Comparison of ENCODE assay signal across 1 cellular context in the genomic region with DNA sequence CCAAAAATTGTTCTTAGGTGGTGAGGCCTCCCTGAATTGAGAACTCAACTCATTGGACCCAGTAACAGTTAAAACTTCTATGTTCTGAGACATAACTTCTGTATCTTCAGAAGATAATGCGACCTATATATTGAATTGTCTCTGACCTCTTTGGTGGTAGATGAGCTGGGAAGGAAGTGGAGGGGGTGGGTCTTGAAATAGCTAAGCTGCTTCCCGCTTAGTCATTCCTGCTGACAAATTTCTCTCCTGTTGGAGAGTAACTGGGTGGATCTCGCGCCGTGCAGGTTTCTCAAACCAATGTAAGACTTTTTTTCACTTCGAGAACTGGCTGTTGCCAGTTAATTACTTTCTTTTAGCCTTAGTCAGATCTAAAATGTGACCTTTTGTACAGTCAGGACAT.
A peak's percentile ranks its signal among the peaks of the same experiment; 100 is the strongest.
TF ChIP-seq lines count a peak whose summit lies in the region.

No MANE protein-coding gene starts in this region.

TF ChIP-seq in K562, 482 proteins besides CTCF, POLR2A, EP300 and RAD21 (continued from another document and continues in another):
- TF ChIP-seq GATAD2A (IDR thresholded peaks at IDR 0.05) (0 out of 2 replicates have a peak, but pooled peaks have one; percentile 40), ZNF766 (CRISPR knock-in tag; conservative IDR thresholded peaks at IDR 0.05) (peak; percentile 74; the same call in 1 of the 2 replicates), SMARCE1 (IDR thresholded peaks at IDR 0.05) (peak; percentile 70), MTF1 (CRISPR knock-in tag; IDR thresholded peaks at IDR 0.05; ENCODE audit: borderline replicate concordance) (no peak), HDAC3 (IDR thresholded peaks at IDR 0.05; ENCODE audit: borderline replicate concordance, partially characterized antibody) (peak; percentile 72), CEBPB (tag; IDR thresholded peaks at IDR 0.05) (no peak), BDP1 (IDR thresholded peaks at IDR 0.05; ENCODE audit: insufficient read depth, insufficient read length) (no peak), JUND (IDR thresholded peaks at IDR 0.05; ENCODE audit: borderline replicate concordance, low read depth, low read length) (peak; percentile 82), JUND (tag; IDR thresholded peaks at IDR 0.05; ENCODE audit: borderline replicate concordance, low read depth, low read length) (no peak; the same call in 2 of the 3 replicates), MAFF (IDR thresholded peaks at IDR 0.05; ENCODE audit: low read length) (peak; percentile 81), PYGO2 (tag; IDR thresholded peaks at IDR 0.05) (no peak), NCOR1 (IDR thresholded peaks at IDR 0.05) (peak; percentile 41; the same call in 1 of the 2 replicates), COPS2 (conservative IDR thresholded peaks at IDR 0.05) (no peak), POLR2AphosphoS5 (IDR thresholded peaks at IDR 0.05; ENCODE audit: control insufficient read depth, insufficient read depth, low read depth, low read length) (0 out of 2 replicates have a peak, but pooled peaks have one; percentile 27), ILF3 (IDR thresholded peaks at IDR 0.05; ENCODE audit: borderline replicate concordance) (no peak), MEF2A (IDR thresholded peaks at IDR 0.05; ENCODE audit: control insufficient read depth, low read depth, low read length) (0 out of 2 replicates have a peak, but pooled peaks have one; percentile 55), NRF1 (conservative IDR thresholded peaks at IDR 0.05 in 1 of 2, IDR thresholded peaks at IDR 0.05 in 1 of 2) (peak in 1 of 2 experiments; percentile 24; a peak in 1 of 4 replicates), ZC3H8 (IDR thresholded peaks at IDR 0.05) (no peak), ZNF311 (CRISPR knock-in tag; IDR thresholded peaks at IDR 0.05) (no peak), RFX7 (CRISPR knock-in tag; IDR thresholded peaks at IDR 0.05) (no peak), KDM5B (IDR thresholded peaks at IDR 0.05; ENCODE audit: insufficient replicate concordance, low read depth, low read length) (no peak), NR1H2 (CRISPR knock-in tag; IDR thresholded peaks at IDR 0.05) (no peak), ARNT (IDR thresholded peaks at IDR 0.05) (0 out of 4 replicates have a peak, but pooled peaks of 1 of the 2 experiments have one; percentile 20), GTF2E2 (tag; IDR thresholded peaks at IDR 0.05) (no peak), MAFK (IDR thresholded peaks at IDR 0.05; ENCODE audit: low read length) (peak; percentile 78), SIN3A (IDR thresholded peaks at IDR 0.05; ENCODE audit: borderline replicate concordance in 2 of 2, control insufficient read depth in 1 of 2, low read depth in 2 of 2, low read length in 2 of 2) (no peak), WHSC1 (IDR thresholded peaks at IDR 0.05; ENCODE audit: low read length) (no peak), HNRNPUL1 (IDR thresholded peaks at IDR 0.05; ENCODE audit: low read length) (no peak), NEUROD1 (IDR thresholded peaks at IDR 0.05; ENCODE audit: borderline replicate concordance, low read depth, low read length, partially characterized antibody) (peak; percentile 34), SMAD4 (CRISPR knock-in tag; conservative IDR thresholded peaks at IDR 0.05) (peak; percentile 41; the same call in 1 of the 2 replicates), RCOR1 (IDR thresholded peaks at IDR 0.05; ENCODE audit: borderline replicate concordance in 1 of 2, low read depth in 2 of 2, low read length in 2 of 2) (peak in 1 of 2 experiments; percentile 73; a peak in 2 of 4 replicates), EHMT2 (IDR thresholded peaks at IDR 0.05) (peak; percentile 55; the same call in 1 of the 2 replicates), ZNF197 (CRISPR knock-in tag; IDR thresholded peaks at IDR 0.05; ENCODE audit: low read depth) (no peak), CHD1 (IDR thresholded peaks at IDR 0.05; ENCODE audit: low read length) (no peak), CTBP1 (IDR thresholded peaks at IDR 0.05; ENCODE audit: borderline replicate concordance) (0 out of 2 replicates have a peak, but pooled peaks have one; percentile 11), MECOM (CRISPR knock-in tag; IDR thresholded peaks at IDR 0.05) (0 out of 2 replicates have a peak, but pooled peaks have one; percentile 14), ZNF282 (CRISPR knock-in tag; IDR thresholded peaks at IDR 0.05) (no peak), ZNF668 (CRISPR knock-in tag; IDR thresholded peaks at IDR 0.05) (no peak), C11orf30 (IDR thresholded peaks at IDR 0.05; ENCODE audit: low read depth) (peak; percentile 91), ZNF165 (CRISPR knock-in tag; IDR thresholded peaks at IDR 0.05; ENCODE audit: borderline replicate concordance) (no peak), GABPA (tag; conservative IDR thresholded peaks at IDR 0.05; ENCODE audit: low read depth) (peak; percentile 63), ZNF316 (IDR thresholded peaks at IDR 0.05) (peak; percentile 93), NR2C2 (CRISPR knock-in tag; IDR thresholded peaks at IDR 0.05) (no peak), NR2C2 (tag; IDR thresholded peaks at IDR 0.05) (peak; percentile 56; the same call in 1 of the 2 replicates), HDAC2 (IDR thresholded peaks at IDR 0.05) (no peak)
- TF ChIP-seq, protein P1, sequence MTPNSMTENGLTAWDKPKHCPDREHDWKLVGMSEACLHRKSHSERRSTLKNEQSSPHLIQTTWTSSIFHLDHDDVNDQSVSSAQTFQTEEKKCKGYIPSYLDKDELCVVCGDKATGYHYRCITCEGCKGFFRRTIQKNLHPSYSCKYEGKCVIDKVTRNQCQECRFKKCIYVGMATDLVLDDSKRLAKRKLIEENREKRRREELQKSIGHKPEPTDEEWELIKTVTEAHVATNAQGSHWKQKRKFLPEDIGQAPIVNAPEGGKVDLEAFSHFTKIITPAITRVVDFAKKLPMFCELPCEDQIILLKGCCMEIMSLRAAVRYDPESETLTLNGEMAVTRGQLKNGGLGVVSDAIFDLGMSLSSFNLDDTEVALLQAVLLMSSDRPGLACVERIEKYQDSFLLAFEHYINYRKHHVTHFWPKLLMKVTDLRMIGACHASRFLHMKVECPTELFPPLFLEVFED (CRISPR knock-in tag; conservative IDR thresholded peaks at IDR 0.05): 0 out of 2 replicates have a peak, but pooled peaks have one; percentile 49
- TF ChIP-seq, protein P2, sequence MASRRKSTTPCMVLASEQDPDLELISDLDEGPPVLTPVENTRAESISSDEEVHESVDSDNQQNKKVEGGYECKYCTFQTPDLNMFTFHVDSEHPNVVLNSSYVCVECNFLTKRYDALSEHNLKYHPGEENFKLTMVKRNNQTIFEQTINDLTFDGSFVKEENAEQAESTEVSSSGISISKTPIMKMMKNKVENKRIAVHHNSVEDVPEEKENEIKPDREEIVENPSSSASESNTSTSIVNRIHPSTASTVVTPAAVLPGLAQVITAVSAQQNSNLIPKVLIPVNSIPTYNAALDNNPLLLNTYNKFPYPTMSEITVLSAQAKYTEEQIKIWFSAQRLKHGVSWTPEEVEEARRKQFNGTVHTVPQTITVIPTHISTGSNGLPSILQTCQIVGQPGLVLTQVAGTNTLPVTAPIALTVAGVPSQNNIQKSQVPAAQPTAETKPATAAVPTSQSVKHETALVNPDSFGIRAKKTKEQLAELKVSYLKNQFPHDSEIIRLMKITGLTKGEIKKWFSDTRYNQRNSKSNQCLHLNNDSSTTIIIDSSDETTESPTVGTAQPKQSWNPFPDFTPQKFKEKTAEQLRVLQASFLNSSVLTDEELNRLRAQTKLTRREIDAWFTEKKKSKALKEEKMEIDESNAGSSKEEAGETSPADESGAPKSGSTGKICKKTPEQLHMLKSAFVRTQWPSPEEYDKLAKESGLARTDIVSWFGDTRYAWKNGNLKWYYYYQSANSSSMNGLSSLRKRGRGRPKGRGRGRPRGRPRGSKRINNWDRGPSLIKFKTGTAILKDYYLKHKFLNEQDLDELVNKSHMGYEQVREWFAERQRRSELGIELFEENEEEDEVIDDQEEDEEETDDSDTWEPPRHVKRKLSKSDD (conservative IDR thresholded peaks at IDR 0.05; ENCODE audit: low read length): no peak
- TF ChIP-seq, protein P3, sequence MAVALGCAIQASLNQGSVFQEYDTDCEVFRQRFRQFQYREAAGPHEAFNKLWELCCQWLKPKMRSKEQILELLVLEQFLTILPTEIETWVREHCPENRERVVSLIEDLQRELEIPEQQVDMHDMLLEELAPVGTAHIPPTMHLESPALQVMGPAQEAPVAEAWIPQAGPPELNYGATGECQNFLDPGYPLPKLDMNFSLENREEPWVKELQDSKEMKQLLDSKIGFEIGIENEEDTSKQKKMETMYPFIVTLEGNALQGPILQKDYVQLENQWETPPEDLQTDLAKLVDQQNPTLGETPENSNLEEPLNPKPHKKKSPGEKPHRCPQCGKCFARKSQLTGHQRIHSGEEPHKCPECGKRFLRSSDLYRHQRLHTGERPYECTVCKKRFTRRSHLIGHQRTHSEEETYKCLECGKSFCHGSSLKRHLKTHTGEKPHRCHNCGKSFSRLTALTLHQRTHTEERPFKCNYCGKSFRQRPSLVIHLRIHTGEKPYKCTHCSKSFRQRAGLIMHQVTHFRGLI (CRISPR knock-in tag; IDR thresholded peaks at IDR 0.05): no peak
- TF ChIP-seq, protein P4, sequence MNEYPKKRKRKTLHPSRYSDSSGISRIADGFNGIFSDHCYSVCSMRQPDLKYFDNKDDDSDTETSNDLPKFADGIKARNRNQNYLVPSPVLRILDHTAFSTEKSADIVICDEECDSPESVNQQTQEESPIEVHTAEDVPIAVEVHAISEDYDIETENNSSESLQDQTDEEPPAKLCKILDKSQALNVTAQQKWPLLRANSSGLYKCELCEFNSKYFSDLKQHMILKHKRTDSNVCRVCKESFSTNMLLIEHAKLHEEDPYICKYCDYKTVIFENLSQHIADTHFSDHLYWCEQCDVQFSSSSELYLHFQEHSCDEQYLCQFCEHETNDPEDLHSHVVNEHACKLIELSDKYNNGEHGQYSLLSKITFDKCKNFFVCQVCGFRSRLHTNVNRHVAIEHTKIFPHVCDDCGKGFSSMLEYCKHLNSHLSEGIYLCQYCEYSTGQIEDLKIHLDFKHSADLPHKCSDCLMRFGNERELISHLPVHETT (CRISPR knock-in tag; conservative IDR thresholded peaks at IDR 0.05 in 1 of 2, IDR thresholded peaks at IDR 0.05 in 1 of 2): peak in 1 of 2 experiments; percentile 11; a peak in 1 of 4 replicates
- TF ChIP-seq, protein P5, sequence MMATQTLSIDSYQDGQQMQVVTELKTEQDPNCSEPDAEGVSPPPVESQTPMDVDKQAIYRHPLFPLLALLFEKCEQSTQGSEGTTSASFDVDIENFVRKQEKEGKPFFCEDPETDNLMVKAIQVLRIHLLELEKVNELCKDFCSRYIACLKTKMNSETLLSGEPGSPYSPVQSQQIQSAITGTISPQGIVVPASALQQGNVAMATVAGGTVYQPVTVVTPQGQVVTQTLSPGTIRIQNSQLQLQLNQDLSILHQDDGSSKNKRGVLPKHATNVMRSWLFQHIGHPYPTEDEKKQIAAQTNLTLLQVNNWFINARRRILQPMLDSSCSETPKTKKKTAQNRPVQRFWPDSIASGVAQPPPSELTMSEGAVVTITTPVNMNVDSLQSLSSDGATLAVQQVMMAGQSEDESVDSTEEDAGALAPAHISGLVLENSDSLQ (IDR thresholded peaks at IDR 0.05): 0 out of 2 replicates have a peak, but pooled peaks have one; percentile 5
- TF ChIP-seq, protein P6, sequence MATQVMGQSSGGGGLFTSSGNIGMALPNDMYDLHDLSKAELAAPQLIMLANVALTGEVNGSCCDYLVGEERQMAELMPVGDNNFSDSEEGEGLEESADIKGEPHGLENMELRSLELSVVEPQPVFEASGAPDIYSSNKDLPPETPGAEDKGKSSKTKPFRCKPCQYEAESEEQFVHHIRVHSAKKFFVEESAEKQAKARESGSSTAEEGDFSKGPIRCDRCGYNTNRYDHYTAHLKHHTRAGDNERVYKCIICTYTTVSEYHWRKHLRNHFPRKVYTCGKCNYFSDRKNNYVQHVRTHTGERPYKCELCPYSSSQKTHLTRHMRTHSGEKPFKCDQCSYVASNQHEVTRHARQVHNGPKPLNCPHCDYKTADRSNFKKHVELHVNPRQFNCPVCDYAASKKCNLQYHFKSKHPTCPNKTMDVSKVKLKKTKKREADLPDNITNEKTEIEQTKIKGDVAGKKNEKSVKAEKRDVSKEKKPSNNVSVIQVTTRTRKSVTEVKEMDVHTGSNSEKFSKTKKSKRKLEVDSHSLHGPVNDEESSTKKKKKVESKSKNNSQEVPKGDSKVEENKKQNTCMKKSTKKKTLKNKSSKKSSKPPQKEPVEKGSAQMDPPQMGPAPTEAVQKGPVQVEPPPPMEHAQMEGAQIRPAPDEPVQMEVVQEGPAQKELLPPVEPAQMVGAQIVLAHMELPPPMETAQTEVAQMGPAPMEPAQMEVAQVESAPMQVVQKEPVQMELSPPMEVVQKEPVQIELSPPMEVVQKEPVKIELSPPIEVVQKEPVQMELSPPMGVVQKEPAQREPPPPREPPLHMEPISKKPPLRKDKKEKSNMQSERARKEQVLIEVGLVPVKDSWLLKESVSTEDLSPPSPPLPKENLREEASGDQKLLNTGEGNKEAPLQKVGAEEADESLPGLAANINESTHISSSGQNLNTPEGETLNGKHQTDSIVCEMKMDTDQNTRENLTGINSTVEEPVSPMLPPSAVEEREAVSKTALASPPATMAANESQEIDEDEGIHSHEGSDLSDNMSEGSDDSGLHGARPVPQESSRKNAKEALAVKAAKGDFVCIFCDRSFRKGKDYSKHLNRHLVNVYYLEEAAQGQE (CRISPR knock-in tag; IDR thresholded peaks at IDR 0.05; ENCODE audit: low read depth): no peak
- TF ChIP-seq, protein P7, sequence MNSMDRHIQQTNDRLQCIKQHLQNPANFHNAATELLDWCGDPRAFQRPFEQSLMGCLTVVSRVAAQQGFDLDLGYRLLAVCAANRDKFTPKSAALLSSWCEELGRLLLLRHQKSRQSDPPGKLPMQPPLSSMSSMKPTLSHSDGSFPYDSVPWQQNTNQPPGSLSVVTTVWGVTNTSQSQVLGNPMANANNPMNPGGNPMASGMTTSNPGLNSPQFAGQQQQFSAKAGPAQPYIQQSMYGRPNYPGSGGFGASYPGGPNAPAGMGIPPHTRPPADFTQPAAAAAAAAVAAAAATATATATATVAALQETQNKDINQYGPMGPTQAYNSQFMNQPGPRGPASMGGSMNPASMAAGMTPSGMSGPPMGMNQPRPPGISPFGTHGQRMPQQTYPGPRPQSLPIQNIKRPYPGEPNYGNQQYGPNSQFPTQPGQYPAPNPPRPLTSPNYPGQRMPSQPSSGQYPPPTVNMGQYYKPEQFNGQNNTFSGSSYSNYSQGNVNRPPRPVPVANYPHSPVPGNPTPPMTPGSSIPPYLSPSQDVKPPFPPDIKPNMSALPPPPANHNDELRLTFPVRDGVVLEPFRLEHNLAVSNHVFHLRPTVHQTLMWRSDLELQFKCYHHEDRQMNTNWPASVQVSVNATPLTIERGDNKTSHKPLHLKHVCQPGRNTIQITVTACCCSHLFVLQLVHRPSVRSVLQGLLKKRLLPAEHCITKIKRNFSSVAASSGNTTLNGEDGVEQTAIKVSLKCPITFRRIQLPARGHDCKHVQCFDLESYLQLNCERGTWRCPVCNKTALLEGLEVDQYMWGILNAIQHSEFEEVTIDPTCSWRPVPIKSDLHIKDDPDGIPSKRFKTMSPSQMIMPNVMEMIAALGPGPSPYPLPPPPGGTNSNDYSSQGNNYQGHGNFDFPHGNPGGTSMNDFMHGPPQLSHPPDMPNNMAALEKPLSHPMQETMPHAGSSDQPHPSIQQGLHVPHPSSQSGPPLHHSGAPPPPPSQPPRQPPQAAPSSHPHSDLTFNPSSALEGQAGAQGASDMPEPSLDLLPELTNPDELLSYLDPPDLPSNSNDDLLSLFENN (IDR thresholded peaks at IDR 0.05; ENCODE audit: low read depth in 2 of 2, low read length in 2 of 2): 0 out of 4 replicates have a peak, but pooled peaks of 1 of the 2 experiments have one; percentile 13
- TF ChIP-seq, protein P8, sequence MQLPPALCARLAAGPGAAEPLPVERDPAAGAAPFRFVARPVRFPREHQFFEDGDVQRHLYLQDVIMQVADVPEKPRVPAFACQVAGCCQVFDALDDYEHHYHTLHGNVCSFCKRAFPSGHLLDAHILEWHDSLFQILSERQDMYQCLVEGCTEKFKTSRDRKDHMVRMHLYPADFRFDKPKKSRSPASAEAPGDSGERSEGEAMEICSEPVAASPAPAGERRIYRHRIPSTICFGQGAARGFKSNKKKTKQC (CRISPR knock-in tag; IDR thresholded peaks at IDR 0.05): no peak
